In the genomic region with DNA sequence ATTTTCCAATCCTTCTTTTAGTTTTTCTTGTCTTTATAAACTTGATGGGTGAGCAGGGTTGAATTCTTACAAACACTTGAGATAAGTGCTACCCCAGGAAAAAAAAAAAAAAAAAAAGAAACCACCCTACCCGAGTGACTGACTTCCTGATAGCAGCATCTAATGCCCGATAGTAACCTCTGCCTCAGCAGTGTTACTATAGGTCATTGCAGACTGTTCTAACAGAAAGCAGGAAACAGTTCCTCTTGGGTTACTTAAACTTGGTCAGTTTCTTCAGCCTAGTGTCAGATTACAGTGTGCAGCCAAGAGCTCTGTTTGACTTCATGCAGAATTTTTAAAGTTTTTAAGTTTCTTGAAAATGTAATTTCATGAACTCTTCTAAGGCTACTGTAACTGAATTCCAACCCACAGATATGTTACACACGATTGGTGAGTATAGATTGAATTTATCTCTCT, we compare ENCODE assay signal across 8 cellular contexts. TPM values are rescaled to one million over a fixed set of nuclear protein-coding genes. Genes with fewer than 3 reads are reported as not detected.
DNase-seq lines count a peak whose midpoint lies in the region; ATAC-seq and FAIRE-seq lines count a peak whose summit lies in the region.

No MANE protein-coding gene starts in this region.

- peak; percentile 88 for FAIRE-seq in colon (lab: Jason Lieb, UNC)

- H3K4me3 ChIP-seq in SJSA1 (peak overlapping the region; percentile 92; the same call in 1 of the 2 replicates), stomach smooth muscle (ENCODE audit: low read length in 2 of 2) (peak overlapping the region; percentile 50 to 93)

- peaks cover 3% of the 10 kb centered on the region; the same call in 1 of the 2 replicates for H3K9me3 ChIP-seq in SJSA1 (replicated peaks)
- H3K9me3 ChIP-seq in stomach smooth muscle (ENCODE audit: control insufficient read depth in 2 of 2, low read length in 2 of 2): no peaks in the 10 kb centered on the region

- H3K27me3 ChIP-seq in SJSA1 (replicated peaks) (no peaks in the 10 kb centered on the region), layer of hippocampus (ENCODE audit: control insufficient read depth, insufficient read depth, low read length) (no peaks in the 10 kb centered on the region), stomach smooth muscle (ENCODE audit: control insufficient read depth in 1 of 2, insufficient read depth in 2 of 2, low read length in 2 of 2) (no peaks in the 10 kb centered on the region)

- H3K9ac ChIP-seq in stomach smooth muscle (ENCODE audit: low read length in 2 of 2): peak overlapping the region in 1 of 2 donors; percentile 78

- DNase-seq in NCI-H510A treated with DMSO at 0.1 percent for 48 hours (lab: John Stamatoyannopoulos, UW): peak; percentile 66
- DNase-seq in NCI-H510A (lab: John Stamatoyannopoulos, UW): no peak
- peak; percentile 35 for DNase-seq in HPDE6-E6E7 (ENCODE audit: extremely low spot score)
- DNase-seq in SJSA1 (ENCODE audit: low read depth in 1 of 2, low spot score in 2 of 2): peak in 1 of 2 experiments; percentile 55

- H3K4me1 ChIP-seq in SJSA1 (replicated peaks) (peaks cover 22% of the 10 kb centered on the region), stomach smooth muscle (ENCODE audit: control insufficient read depth, insufficient read depth, low read length) (peaks cover 25% of the 10 kb centered on the region)

- ATAC-seq in GM21390 (IDR thresholded peaks at IDR 0.05; ENCODE audit: unreplicated experiment): peak; percentile 68

- H3K36me3 ChIP-seq in SJSA1: peaks cover 4% of the 10 kb centered on the region
- H3K36me3 ChIP-seq in stomach smooth muscle (ENCODE audit: control insufficient read depth in 2 of 2, insufficient read depth in 2 of 2, low read length in 2 of 2): no peaks in the 10 kb centered on the region

- H3K27ac ChIP-seq in SJSA1 (no peak overlapping the region), layer of hippocampus (ENCODE audit: low read depth, low read length) (peak overlapping the region; percentile 99), stomach smooth muscle (ENCODE audit: low read length) (peak overlapping the region; percentile 84)

RNA-seq across cellular contexts. Expression of gene MYLIP, which starts 2.1 kb away (rescaled TPM):
- 8.0 and 11.0 TPM in 2 replicates for total RNA-seq in SJSA1 (2014; rRNA removed; shearing (Covaris generic))
